10 cellular contexts compared by ENCODE assay signal in the genomic region with DNA sequence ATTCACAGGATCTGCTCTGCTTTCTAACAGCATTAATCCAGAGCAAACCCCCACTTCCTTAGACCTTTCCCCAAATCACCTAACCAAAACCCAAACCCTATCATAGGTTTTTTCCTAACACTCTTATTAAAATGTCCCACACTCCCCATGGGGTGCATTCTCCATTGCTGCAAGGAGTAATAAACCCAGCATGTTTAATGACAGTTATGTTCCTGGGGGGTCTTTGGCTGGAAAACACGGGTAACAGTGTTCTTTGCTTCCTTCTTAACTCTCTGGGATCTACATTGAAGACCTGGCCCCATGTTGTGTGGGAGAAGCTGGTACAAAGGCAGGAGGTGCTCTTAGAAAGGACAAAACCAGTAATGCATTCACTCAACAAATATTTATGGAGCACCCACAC. TPM values are rescaled to one million over a fixed set of nuclear protein-coding genes. Genes with fewer than 3 reads are reported as not detected.
"Had no signal": no experiment of that assay in that cellular context is flagged by ENCODE, and none has a peak within 500 bp of the region (broad histone marks: within the 10 kb centered on the region; RNA-seq: fewer than 3 reads in every experiment).

No MANE protein-coding gene starts in this region.

- H3K36me3 ChIP-seq: HAP-1 had no signal

- H3K4me2 ChIP-seq: GM23338 had no signal

- H3K4me3 ChIP-seq: GM23248, GM23338, HAP-1 had no signal

- DNase-seq: GM23248, GOT3, H7, H9, HCEC 1CT, HFFc6 had no signal

- H3K9me3 ChIP-seq: HAP-1 had no signal

- H2AFZ ChIP-seq: GM23248, GM23338 had no signal

- H3K27ac ChIP-seq: GM23248 had no signal

RNA-seq across cellular contexts. Expression of a gene that starts 16.1 kb away (rescaled TPM):
- total RNA-seq: GM23248, GM23338, H1, H7, H9, HFFc6 had no signal

RNA-seq across cellular contexts. Expression of a gene that starts 21.3 kb away (rescaled TPM):
- total RNA-seq: GM23248, H4, HFFc6 had no signal

RNA-seq across cellular contexts. Expression of a gene that starts 39.1 kb away (rescaled TPM):
- total RNA-seq: GM23248, GM23338, H1, H4, H7, H9, HFFc6 had no signal
